22 cellular contexts compared by ENCODE assay signal in the genomic region with DNA sequence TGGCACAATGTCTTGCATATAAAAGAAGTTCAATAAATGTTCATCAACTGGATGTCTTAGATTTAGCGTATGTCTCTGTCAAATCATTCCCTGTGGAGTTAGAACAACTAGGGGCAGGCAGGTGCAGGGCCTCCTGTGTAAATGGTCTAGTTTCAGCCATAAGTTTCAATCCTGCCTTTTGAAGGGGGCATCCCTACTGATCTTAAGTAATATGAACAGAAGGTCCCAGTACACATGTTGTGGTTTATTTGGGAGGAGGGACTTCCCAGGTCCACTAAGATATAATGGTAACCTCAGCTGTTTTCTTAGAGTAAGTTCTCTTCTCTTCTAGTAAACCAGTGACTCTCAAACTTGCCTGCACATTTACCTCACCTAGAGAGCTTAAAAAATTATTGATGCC. TPM values are rescaled to one million over a fixed set of nuclear protein-coding genes. Genes with fewer than 3 reads are reported as not detected.
A peak's percentile ranks its signal among the peaks of the same experiment; 100 is the strongest.
DNase-seq lines count a peak whose midpoint lies in the region; ATAC-seq lines count a peak whose summit lies in the region.
"Had no signal": no experiment of that assay in that cellular context is flagged by ENCODE, and none has a peak within 500 bp of the region (broad histone marks: within the 10 kb centered on the region; RNA-seq: fewer than 3 reads in every experiment).

No MANE protein-coding gene starts in this region.

- H3K18ac ChIP-seq in mesenchymal stem cell (ENCODE audit: low read depth in 1 of 2, low read length in 2 of 2): no peak overlapping the region

- H3K27me3 Mint-ChIP-seq in stimulated activated naive CD8-positive, alpha-beta T cell treated with anti-CD3 and anti-CD28 coated beads, Interleukin-15, amount 100 ng/mL, for 72 hours: no peaks in the 10 kb centered on the region
- H3K27me3 Mint-ChIP-seq: activated B cell treated with CpG ODN at 0.5 μM for 24 hours; effector memory CD8-positive, alpha-beta T cell; T-helper 17 cell had no signal

- H3K79me1 ChIP-seq in mesenchymal stem cell (replicated peaks; ENCODE audit: low read length, poor library complexity, severe bottlenecking): no peaks in the 10 kb centered on the region

- H4K8ac ChIP-seq in mesenchymal stem cell (ENCODE audit: low read length): peak overlapping the region; percentile 9

- no peak for DNase-seq in stimulated activated naive CD8-positive, alpha-beta T cell treated with anti-CD3 and anti-CD28 coated beads, Interleukin-15, amount 100 ng/mL, for 72 hours
- no peak for DNase-seq in stimulated activated naive CD8-positive, alpha-beta T cell treated with anti-CD3 and anti-CD28 coated beads, Interleukin-15, Interleukin-2, amounts not matched to agents 100 U/mL and 50 U/mL, for 24 hours
- DNase-seq in mesenchymal stem cell: no peak
- no peak for DNase-seq in HuH-7.5 (ENCODE audit: low spot score)
- no peak for DNase-seq in NCI-H2196 (lab: John Stamatoyannopoulos, UW; ENCODE audit: unreplicated experiment)
- DNase-seq: activated B cell treated with CpG ODN at 0.5 μM for 24 hours; activated effector memory CD4-positive, alpha-beta T cell treated with anti-CD3 and anti-CD28 coated beads, Interleukin-2, amount 50 U/mL, for 16 hours; amygdala; cerebellar nuclear complex; effector memory CD8-positive, alpha-beta T cell; NCI-H1436 treated with DMSO at 0.1 percent for 48 hours; NCI-H345; stimulated activated naive CD4-positive, alpha-beta T cell treated with Interleukin-2 at 50 U/mL for 16 hours; T-helper 17 cell; upper lobe of right lung had no signal

- no peak overlapping the region for H2AK5ac ChIP-seq in mesenchymal stem cell (ENCODE audit: low read length, severe bottlenecking)

- WGBS in mesenchymal stem cell: 100% methylated on average over 1 of the region's 1 CpG

- H3K4me1 ChIP-seq in mesenchymal stem cell (ENCODE audit: control insufficient read depth, insufficient read depth, low read depth, low read length): no peaks in the 10 kb centered on the region
- H3K4me1 ChIP-seq: BLaER1, upper lobe of right lung had no signal

- H3K27ac Mint-ChIP-seq in stimulated activated naive CD8-positive, alpha-beta T cell treated with anti-CD3 and anti-CD28 coated beads, Interleukin-15, amount 100 ng/mL, for 72 hours: no peak overlapping the region
- H3K27ac Mint-ChIP-seq: activated B cell treated with CpG ODN at 0.5 μM for 24 hours; effector memory CD8-positive, alpha-beta T cell; T-helper 17 cell had no signal

- H3K27me3 ChIP-seq in mesenchymal stem cell (ENCODE audit: control insufficient read depth in 1 of 2, insufficient read depth in 1 of 2, low read length in 2 of 2): no peaks in the 10 kb centered on the region
- H3K27me3 ChIP-seq: hepatocyte, upper lobe of right lung had no signal

- no peak overlapping the region for H3K4me3 Mint-ChIP-seq in stimulated activated naive CD8-positive, alpha-beta T cell treated with anti-CD3 and anti-CD28 coated beads, Interleukin-15, amount 100 ng/mL, for 72 hours
- H3K4me3 Mint-ChIP-seq: activated B cell treated with CpG ODN at 0.5 μM for 24 hours; effector memory CD8-positive, alpha-beta T cell; neural crest cell; T-helper 17 cell had no signal

- no peak overlapping the region for H3K9ac ChIP-seq in mesenchymal stem cell (ENCODE audit: low read length)
- H3K9ac ChIP-seq: BLaER1 had no signal

- H3K4me3 ChIP-seq in mesenchymal stem cell (ENCODE audit: insufficient read depth in 1 of 2, low read depth in 1 of 2, low read length in 2 of 2): no peak overlapping the region
- H3K4me3 ChIP-seq: BLaER1, hepatocyte, upper lobe of right lung had no signal

- no peaks in the 10 kb centered on the region for H3K9me3 ChIP-seq in mesenchymal stem cell (ENCODE audit: control insufficient read depth, low read length)
- H3K9me3 ChIP-seq: BLaER1, upper lobe of right lung had no signal

- no peak overlapping the region for H2BK5ac ChIP-seq in mesenchymal stem cell (ENCODE audit: low read depth, low read length, poor library complexity, severe bottlenecking)

- peaks cover 16 to 50% of the 10 kb centered on the region in 2 experiments for H3K36me3 ChIP-seq in mesenchymal stem cell (ENCODE audit: control insufficient read depth in 1 of 2, insufficient read depth in 2 of 2, low read depth in 1 of 2, low read length in 2 of 2)
- H3K36me3 ChIP-seq: BLaER1 had no signal

- H2BK120ac ChIP-seq in mesenchymal stem cell (ENCODE audit: low read depth, low read length): no peak overlapping the region

- no peak overlapping the region for H2BK12ac ChIP-seq in mesenchymal stem cell (ENCODE audit: low read length in 2 of 2)

- H2AFZ ChIP-seq in mesenchymal stem cell (ENCODE audit: low read depth, low read length): no peak overlapping the region
- H2AFZ ChIP-seq: hepatocyte had no signal

- H3K14ac ChIP-seq in mesenchymal stem cell (ENCODE audit: low read length in 2 of 2): no peak overlapping the region

- H3K4me1 Mint-ChIP-seq in stimulated activated naive CD8-positive, alpha-beta T cell treated with anti-CD3 and anti-CD28 coated beads, Interleukin-15, amount 100 ng/mL, for 72 hours: peaks cover 12% of the 10 kb centered on the region
- H3K4me1 Mint-ChIP-seq: activated B cell treated with CpG ODN at 0.5 μM for 24 hours, neural crest cell had no signal

- H3K4ac ChIP-seq in mesenchymal stem cell (ENCODE audit: low read depth in 1 of 2, low read length in 2 of 2): no peak overlapping the region

- no peak overlapping the region for H2BK15ac ChIP-seq in mesenchymal stem cell (ENCODE audit: low read depth, poor library complexity, severe bottlenecking)

- no peak overlapping the region for H3K27ac ChIP-seq in mesenchymal stem cell (ENCODE audit: low read length, poor library complexity, severe bottlenecking)
- H3K27ac ChIP-seq: 22Rv1, BLaER1, hepatocyte, upper lobe of right lung had no signal

- H3K9me3 Mint-ChIP-seq in stimulated activated naive CD8-positive, alpha-beta T cell treated with anti-CD3 and anti-CD28 coated beads, Interleukin-15, amount 100 ng/mL, for 72 hours: no peaks in the 10 kb centered on the region
- H3K9me3 Mint-ChIP-seq: activated B cell treated with CpG ODN at 0.5 μM for 24 hours; effector memory CD8-positive, alpha-beta T cell; neural crest cell had no signal

- peak; percentile 57 for ATAC-seq in stimulated activated naive CD8-positive, alpha-beta T cell treated with anti-CD3 and anti-CD28 coated beads, Interleukin-15, amount 100 ng/mL, for 72 hours
- ATAC-seq in stimulated activated naive CD8-positive, alpha-beta T cell treated with anti-CD3 and anti-CD28 coated beads, Interleukin-15, Interleukin-2, amounts not matched to agents 100 U/mL and 50 U/mL, for 24 hours: no peak
- ATAC-seq in GM21825 (IDR thresholded peaks at IDR 0.05; ENCODE audit: unreplicated experiment) (peak; percentile 68), HG03066 (IDR thresholded peaks at IDR 0.05; ENCODE audit: low read depth, unreplicated experiment) (peak; percentile 59), HG03175 (IDR thresholded peaks at IDR 0.05; ENCODE audit: unreplicated experiment) (no peak)
- ATAC-seq: effector memory CD8-positive, alpha-beta T cell; T-helper 17 cell; upper lobe of right lung had no signal

- no peak overlapping the region for H3K23ac ChIP-seq in mesenchymal stem cell (ENCODE audit: low read length in 2 of 2)

- no peak overlapping the region for H3K4me2 ChIP-seq in mesenchymal stem cell (ENCODE audit: low read length, poor library complexity, severe bottlenecking)
- H3K4me2 ChIP-seq: BLaER1, hepatocyte had no signal

- H4K91ac ChIP-seq in mesenchymal stem cell (ENCODE audit: low read length): no peak overlapping the region

RNA-seq across cellular contexts. Expression of a gene that starts 19.8 kb away (rescaled TPM):
- polyA plus RNA-seq in mesenchymal stem cell (2013, experiment 1 of 2): 8.1 TPM
- polyA plus RNA-seq in mesenchymal stem cell (2013, experiment 2 of 2): 8.0 TPM

RNA-seq across cellular contexts. Expression of a gene that starts 53.4 kb away (rescaled TPM):
- not detected for polyA plus RNA-seq in mesenchymal stem cell (2013, experiment 1 of 2)
- 0.01 TPM for polyA plus RNA-seq in mesenchymal stem cell (2013, experiment 2 of 2)

Comparison
In these comparisons a context has a peak if more than half of its experiments do, and no peak if none do; other contexts are left out.
1. ATAC-seq: peak in stimulated activated naive CD8-positive, alpha-beta T cell treated with anti-CD3 and anti-CD28 coated beads, Interleukin-15, amount 100 ng/mL, for 72 hours (single experiment), GM21825 (single experiment) and HG03066 (single experiment); none in stimulated activated naive CD8-positive, alpha-beta T cell treated with anti-CD3 and anti-CD28 coated beads, Interleukin-15, Interleukin-2, amounts not matched to agents 100 U/mL and 50 U/mL, for 24 hours (single experiment) and HG03175 (single experiment).